In the genomic region with DNA sequence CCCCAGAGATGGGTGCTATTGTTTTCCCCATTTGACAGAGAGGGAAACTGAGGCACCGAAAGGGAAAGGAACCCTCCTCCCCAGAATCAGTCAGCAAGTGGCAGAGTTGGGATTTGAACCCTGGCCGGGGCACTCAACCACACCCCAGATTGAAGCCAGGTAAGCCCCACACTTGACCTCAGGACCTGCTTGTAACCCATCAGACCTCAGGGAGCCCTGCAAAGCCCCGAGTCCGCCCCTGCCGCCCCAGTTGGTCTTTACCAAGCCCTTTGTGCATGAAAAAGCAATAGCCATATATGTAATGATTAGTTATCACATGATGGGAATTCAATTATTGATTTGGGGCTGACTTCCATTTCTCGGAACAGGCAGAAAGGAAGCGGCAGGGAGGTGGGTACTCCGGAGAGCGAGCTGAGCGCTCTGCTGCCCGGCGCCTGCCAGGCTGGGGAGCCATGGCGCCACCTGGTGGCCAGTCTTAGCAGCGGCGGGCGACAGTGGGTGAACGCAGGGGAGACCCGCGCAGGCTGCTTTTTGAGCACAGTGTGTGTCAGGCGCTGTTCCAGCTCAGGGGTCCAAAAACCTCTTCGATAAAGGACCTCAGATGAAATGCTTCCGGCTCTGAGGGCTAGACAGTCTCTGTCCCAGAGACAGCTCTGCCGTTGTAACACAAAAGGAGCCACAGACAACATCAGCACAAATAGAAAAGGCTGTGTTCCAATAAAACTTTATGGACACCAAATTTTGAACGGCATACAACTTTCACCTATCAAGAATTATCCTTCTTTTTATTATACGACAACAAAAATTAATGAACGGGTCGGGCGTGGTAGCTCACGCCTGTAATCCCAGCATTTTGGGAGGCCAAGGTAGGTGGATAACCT, we compare ENCODE assay signal across 1 cellular context.
TF ChIP-seq lines count a peak whose summit lies in the region.

No MANE protein-coding gene starts in this region.

TF ChIP-seq in K562, 482 proteins besides CTCF, POLR2A, EP300 and RAD21 (continued from another document and continues in another):
- TF ChIP-seq, protein P1, sequence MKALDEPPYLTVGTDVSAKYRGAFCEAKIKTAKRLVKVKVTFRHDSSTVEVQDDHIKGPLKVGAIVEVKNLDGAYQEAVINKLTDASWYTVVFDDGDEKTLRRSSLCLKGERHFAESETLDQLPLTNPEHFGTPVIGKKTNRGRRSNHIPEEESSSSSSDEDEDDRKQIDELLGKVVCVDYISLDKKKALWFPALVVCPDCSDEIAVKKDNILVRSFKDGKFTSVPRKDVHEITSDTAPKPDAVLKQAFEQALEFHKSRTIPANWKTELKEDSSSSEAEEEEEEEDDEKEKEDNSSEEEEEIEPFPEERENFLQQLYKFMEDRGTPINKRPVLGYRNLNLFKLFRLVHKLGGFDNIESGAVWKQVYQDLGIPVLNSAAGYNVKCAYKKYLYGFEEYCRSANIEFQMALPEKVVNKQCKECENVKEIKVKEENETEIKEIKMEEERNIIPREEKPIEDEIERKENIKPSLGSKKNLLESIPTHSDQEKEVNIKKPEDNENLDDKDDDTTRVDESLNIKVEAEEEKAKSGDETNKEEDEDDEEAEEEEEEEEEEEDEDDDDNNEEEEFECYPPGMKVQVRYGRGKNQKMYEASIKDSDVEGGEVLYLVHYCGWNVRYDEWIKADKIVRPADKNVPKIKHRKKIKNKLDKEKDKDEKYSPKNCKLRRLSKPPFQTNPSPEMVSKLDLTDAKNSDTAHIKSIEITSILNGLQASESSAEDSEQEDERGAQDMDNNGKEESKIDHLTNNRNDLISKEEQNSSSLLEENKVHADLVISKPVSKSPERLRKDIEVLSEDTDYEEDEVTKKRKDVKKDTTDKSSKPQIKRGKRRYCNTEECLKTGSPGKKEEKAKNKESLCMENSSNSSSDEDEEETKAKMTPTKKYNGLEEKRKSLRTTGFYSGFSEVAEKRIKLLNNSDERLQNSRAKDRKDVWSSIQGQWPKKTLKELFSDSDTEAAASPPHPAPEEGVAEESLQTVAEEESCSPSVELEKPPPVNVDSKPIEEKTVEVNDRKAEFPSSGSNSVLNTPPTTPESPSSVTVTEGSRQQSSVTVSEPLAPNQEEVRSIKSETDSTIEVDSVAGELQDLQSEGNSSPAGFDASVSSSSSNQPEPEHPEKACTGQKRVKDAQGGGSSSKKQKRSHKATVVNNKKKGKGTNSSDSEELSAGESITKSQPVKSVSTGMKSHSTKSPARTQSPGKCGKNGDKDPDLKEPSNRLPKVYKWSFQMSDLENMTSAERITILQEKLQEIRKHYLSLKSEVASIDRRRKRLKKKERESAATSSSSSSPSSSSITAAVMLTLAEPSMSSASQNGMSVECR (CRISPR knock-in tag; IDR thresholded peaks at IDR 0.05) = no peak
- TF ChIP-seq ZNF57 (CRISPR knock-in tag; IDR thresholded peaks at IDR 0.05) (no peak), ATF7 (IDR thresholded peaks at IDR 0.05) (peak; percentile 19; the same call in 1 of the 2 replicates), DEAF1 (CRISPR knock-in tag; IDR thresholded peaks at IDR 0.05) (peak; percentile 47), SMC3 (conservative IDR thresholded peaks at IDR 0.05; ENCODE audit: insufficient read depth, low read depth, low read length) (peak; percentile 90), RCOR1 (IDR thresholded peaks at IDR 0.05; ENCODE audit: borderline replicate concordance in 1 of 2, low read depth in 2 of 2, low read length in 2 of 2) (0 out of 4 replicates have a peak, but pooled peaks of 1 of the 2 experiments have one; percentile 16), HNRNPLL (IDR thresholded peaks at IDR 0.05; ENCODE audit: low read depth, low read length, poor library complexity, severe bottlenecking) (no peak), HNRNPH1 (optimal IDR thresholded peaks at IDR 0.05; ENCODE audit: low read depth, low read length) (no peak), ZNF282 (CRISPR knock-in tag; IDR thresholded peaks at IDR 0.05) (no peak), ETS1 (conservative IDR thresholded peaks at IDR 0.05; ENCODE audit: control insufficient read depth, low read depth, low read length) (0 out of 2 replicates have a peak, but pooled peaks have one; percentile 30), ATF6 (CRISPR knock-in tag; IDR thresholded peaks at IDR 0.05) (no peak), CC2D1A (IDR thresholded peaks at IDR 0.05) (no peak), KDM5B (IDR thresholded peaks at IDR 0.05; ENCODE audit: insufficient replicate concordance, low read depth, low read length) (no peak), SIN3A (IDR thresholded peaks at IDR 0.05; ENCODE audit: borderline replicate concordance in 2 of 2, control insufficient read depth in 1 of 2, low read depth in 2 of 2, low read length in 2 of 2) (no peak), CCAR2 (IDR thresholded peaks at IDR 0.05; ENCODE audit: low read depth, low read length) (no peak), ZNF384 (IDR thresholded peaks at IDR 0.05; ENCODE audit: low read depth, low read length) (peak; percentile 53; the same call in 1 of the 2 replicates), SOX6 (IDR thresholded peaks at IDR 0.05) (no peak), CEBPG (CRISPR knock-in tag; IDR thresholded peaks at IDR 0.05) (no peak), CEBPG (tag; conservative IDR thresholded peaks at IDR 0.05 in 1 of 2, IDR thresholded peaks at IDR 0.05 in 1 of 2) (no peak), HMGN3 (IDR thresholded peaks at IDR 0.05; ENCODE audit: borderline replicate concordance, extremely low read depth, insufficient read length, low read depth, low read length) (peak; percentile 21), NBN (IDR thresholded peaks at IDR 0.05; ENCODE audit: low read depth) (no peak), ZNF551 (CRISPR knock-in tag; IDR thresholded peaks at IDR 0.05) (no peak), HBP1 (CRISPR knock-in tag; IDR thresholded peaks at IDR 0.05) (no peak), TBL1XR1 (IDR thresholded peaks at IDR 0.05; ENCODE audit: low read length in 2 of 2) (no peak), CBX8 (IDR thresholded peaks at IDR 0.05; ENCODE audit: borderline replicate concordance, extremely low read depth, low read depth, low read length, poor library complexity, severe bottlenecking) (no peak), SMARCA4 (IDR thresholded peaks at IDR 0.05) (no peak), ARID3B (CRISPR knock-in tag; IDR thresholded peaks at IDR 0.05; ENCODE audit: borderline replicate concordance) (no peak), ZNF583 (CRISPR knock-in tag; IDR thresholded peaks at IDR 0.05) (no peak), MED1 (CRISPR knock-in tag; IDR thresholded peaks at IDR 0.05; ENCODE audit: borderline replicate concordance) (no peak), RFX1 (IDR thresholded peaks at IDR 0.05) (no peak), GABPB1 (CRISPR knock-in tag; IDR thresholded peaks at IDR 0.05) (no peak), FIP1L1 (IDR thresholded peaks at IDR 0.05; ENCODE audit: low read depth, low read length, poor library complexity, severe bottlenecking) (no peak), ZBTB7A (IDR thresholded peaks at IDR 0.05; ENCODE audit: borderline replicate concordance, control insufficient read depth, low read depth, low read length) (peak; percentile 75; the same call in 1 of the 2 replicates), PTTG1 (tag; IDR thresholded peaks at IDR 0.05; ENCODE audit: low read depth) (no peak), NR1H2 (CRISPR knock-in tag; IDR thresholded peaks at IDR 0.05) (no peak), GTF2F1 (IDR thresholded peaks at IDR 0.05; ENCODE audit: low read depth, low read length) (no peak), ESRRA (IDR thresholded peaks at IDR 0.05; ENCODE audit: borderline replicate concordance, low read depth) (no peak), SMARCB1 (IDR thresholded peaks at IDR 0.05; ENCODE audit: insufficient read length, low read depth) (no peak), ELK3 (CRISPR knock-in tag; IDR thresholded peaks at IDR 0.05) (no peak), ZNF830 (CRISPR knock-in tag; IDR thresholded peaks at IDR 0.05) (no peak), PHB2 (IDR thresholded peaks at IDR 0.05; ENCODE audit: low read depth) (no peak), FOXJ3 (CRISPR knock-in tag; IDR thresholded peaks at IDR 0.05) (no peak), MEF2D (tag; conservative IDR thresholded peaks at IDR 0.05; ENCODE audit: low read depth) (no peak), KAT8 (IDR thresholded peaks at IDR 0.05; ENCODE audit: low read depth) (no peak), NR2C1 (IDR thresholded peaks at IDR 0.05) (no peak), NR2C1 (tag; IDR thresholded peaks at IDR 0.05) (no peak), ETV5 (CRISPR knock-in tag; IDR thresholded peaks at IDR 0.05; ENCODE audit: low read depth) (no peak), ZNF766 (CRISPR knock-in tag; conservative IDR thresholded peaks at IDR 0.05) (no peak), JUN (IDR thresholded peaks at IDR 0.05; ENCODE audit: borderline replicate concordance, low read depth, low read length) (no peak), JUN (CRISPR knock-in tag; IDR thresholded peaks at IDR 0.05; ENCODE audit: borderline replicate concordance) (no peak), SAFB2 (IDR thresholded peaks at IDR 0.05; ENCODE audit: borderline replicate concordance, low read depth, low read length, severe bottlenecking) (no peak), CXXC5 (CRISPR knock-in tag; IDR thresholded peaks at IDR 0.05) (0 out of 2 replicates have a peak, but pooled peaks have one; percentile 17)
- TF ChIP-seq, protein P2, sequence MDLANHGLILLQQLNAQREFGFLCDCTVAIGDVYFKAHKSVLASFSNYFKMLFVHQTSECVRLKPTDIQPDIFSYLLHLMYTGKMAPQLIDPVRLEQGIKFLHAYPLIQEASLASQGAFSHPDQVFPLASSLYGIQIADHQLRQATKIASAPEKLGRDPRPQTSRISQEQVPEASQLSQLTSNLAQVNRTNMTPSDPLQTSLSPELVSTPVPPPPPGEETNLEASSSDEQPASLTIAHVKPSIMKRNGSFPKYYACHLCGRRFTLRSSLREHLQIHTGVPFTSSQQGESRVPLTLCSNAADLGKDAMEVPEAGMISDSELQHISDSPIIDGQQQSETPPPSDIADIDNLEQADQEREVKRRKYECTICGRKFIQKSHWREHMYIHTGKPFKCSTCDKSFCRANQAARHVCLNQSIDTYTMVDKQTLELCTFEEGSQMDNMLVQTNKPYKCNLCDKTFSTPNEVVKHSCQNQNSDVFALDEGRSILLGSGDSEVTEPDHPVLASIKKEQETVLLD (IDR thresholded peaks at IDR 0.05) = no peak
